Comparison of ENCODE assay signal across 13 cellular contexts in genomic region chr10:118734477-118734876, GRCh38. TPM values are rescaled to one million over a fixed set of nuclear protein-coding genes. Genes with fewer than 3 reads are reported as not detected.
DNase-seq lines count a peak whose midpoint lies in the region; ATAC-seq and TF ChIP-seq lines count a peak whose summit lies in the region.
"Had no signal": no experiment of that assay in that cellular context is flagged by ENCODE, and none has a peak within 500 bp of the region (broad histone marks: within the 10 kb centered on the region; RNA-seq: fewer than 3 reads in every experiment).

No MANE protein-coding gene starts in this region.

- no peaks in the 10 kb centered on the region for H3K9me3 ChIP-seq in mesenchymal stem cell (ENCODE audit: control insufficient read depth, low read length)

- TF ChIP-seq CTCF in AG10803 (conservative IDR thresholded peaks at IDR 0.05; ENCODE audit: low read length) (peak; percentile 38), GM23338 (conservative IDR thresholded peaks at IDR 0.05; ENCODE audit: low read depth in 2 of 2) (peak; percentile 27 to 47), mesothelial cell of epicardium (IDR thresholded peaks at IDR 0.05; ENCODE audit: unreplicated experiment) (no peak)

- H3K4me1 ChIP-seq in GM23338 (ENCODE audit: insufficient read depth) (peaks cover 36% of the 10 kb centered on the region), mesenchymal stem cell (ENCODE audit: control insufficient read depth, insufficient read depth, low read depth, low read length) (no peaks in the 10 kb centered on the region)

- H4K91ac ChIP-seq in mesenchymal stem cell (ENCODE audit: low read length) = no peak overlapping the region

- no peak overlapping the region for H3K4me3 ChIP-seq in AG10803 (ENCODE audit: low read length)
- no peak overlapping the region for H3K4me3 ChIP-seq in GM23338
- no peak overlapping the region for H3K4me3 ChIP-seq in mesenchymal stem cell (ENCODE audit: insufficient read depth in 1 of 2, low read depth in 1 of 2, low read length in 2 of 2)

- POLR2A ChIA-PET in T-cell (lab: Charles Lee) = no interaction called here

- H2BK120ac ChIP-seq in mesenchymal stem cell (ENCODE audit: low read depth, low read length) = no peak overlapping the region

- peaks cover 16% of the 10 kb centered on the region for H3K79me1 ChIP-seq in mesenchymal stem cell (replicated peaks; ENCODE audit: low read length, poor library complexity, severe bottlenecking)

- no peaks in the 10 kb centered on the region for H3K27me3 ChIP-seq in GM23338 (ENCODE audit: insufficient read depth)
- H3K27me3 ChIP-seq in mesenchymal stem cell (ENCODE audit: control insufficient read depth in 1 of 2, insufficient read depth in 1 of 2, low read length in 2 of 2) = no peaks in the 10 kb centered on the region

- H3K79me2 ChIP-seq in GM23338 (replicated peaks; ENCODE audit: insufficient read depth) = peaks cover 100% of the 10 kb centered on the region

- no peak overlapping the region for H2BK15ac ChIP-seq in mesenchymal stem cell (ENCODE audit: low read depth, poor library complexity, severe bottlenecking)

- no peak overlapping the region for H3K4me3 Mint-ChIP-seq in GM23338
- no peak overlapping the region for H3K4me3 Mint-ChIP-seq in T-cell
- H3K4me3 Mint-ChIP-seq in mesothelial cell of epicardium = no peak overlapping the region
- H3K4me3 Mint-ChIP-seq: activated CD8-positive, alpha-beta memory T cell treated with anti-CD3 and anti-CD28 coated beads, Interleukin-2, amount 10 ng/mL, durations not matched to agents 7 days and 5 days; activated naive CD8-positive, alpha-beta T cell; stimulated activated effector memory CD8-positive, alpha-beta T cell treated with anti-CD3 and anti-CD28 coated beads, Interleukin-12 subunit alpha, Interleukin-12 subunit beta, amount 100 ng/mL, for 72 hours had no signal

- H3K27ac ChIP-seq in GM23338 (ENCODE audit: low read depth) (no peak overlapping the region), mesenchymal stem cell (ENCODE audit: low read length, poor library complexity, severe bottlenecking) (no peak overlapping the region)

- H3K9me3 Mint-ChIP-seq in GM23338 = no peaks in the 10 kb centered on the region
- H3K9me3 Mint-ChIP-seq in T-cell = no peaks in the 10 kb centered on the region
- H3K9me3 Mint-ChIP-seq in mesothelial cell of epicardium = no peaks in the 10 kb centered on the region
- H3K9me3 Mint-ChIP-seq: stimulated activated effector memory CD8-positive, alpha-beta T cell treated with anti-CD3 and anti-CD28 coated beads, Interleukin-12 subunit alpha, Interleukin-12 subunit beta, amount 100 ng/mL, for 72 hours had no signal

- DNase-seq in AG10803 (ENCODE audit: low read depth) = peak; percentile 5
- no peak for DNase-seq in GM23338 (ENCODE audit: low spot score)
- DNase-seq in T-cell = no peak
- no peak for DNase-seq in mesothelial cell of epicardium (ENCODE audit: low spot score in 2 of 2, unreplicated experiment in 2 of 2)
- DNase-seq in mesenchymal stem cell = no peak
- DNase-seq in central memory CD4-positive, alpha-beta T cell = no peak
- DNase-seq: activated CD8-positive, alpha-beta memory T cell treated with anti-CD3 and anti-CD28 coated beads, Interleukin-2, amount 10 ng/mL, durations not matched to agents 7 days and 5 days; left ventricle myocardium superior; stimulated activated CD4-positive, alpha-beta T cell treated with anti-CD3 and anti-CD28 coated beads, Interleukin-1b, Interleukin-23, amount 100 ng/mL, for 48 hours had no signal

- WGBS in mesenchymal stem cell = 100% methylated on average over 1 of the region's 2 CpGs

- H3K27me3 Mint-ChIP-seq in GM23338 (ENCODE audit: insufficient read depth, low read depth, poor library complexity) = peaks cover 2% of the 10 kb centered on the region
- H3K27me3 Mint-ChIP-seq in T-cell = no peaks in the 10 kb centered on the region
- H3K27me3 Mint-ChIP-seq in mesothelial cell of epicardium (ENCODE audit: low read depth) = no peaks in the 10 kb centered on the region
- H3K27me3 Mint-ChIP-seq: activated CD8-positive, alpha-beta memory T cell treated with anti-CD3 and anti-CD28 coated beads, Interleukin-2, amount 10 ng/mL, durations not matched to agents 7 days and 5 days; activated naive CD8-positive, alpha-beta T cell had no signal

- H2AFZ ChIP-seq in GM23338 (no peak overlapping the region), mesenchymal stem cell (ENCODE audit: low read depth, low read length) (no peak overlapping the region)

- no peak overlapping the region for H3K23ac ChIP-seq in mesenchymal stem cell (ENCODE audit: low read length in 2 of 2)

- H2BK5ac ChIP-seq in mesenchymal stem cell (ENCODE audit: low read depth, low read length, poor library complexity, severe bottlenecking) = no peak overlapping the region

- no peak overlapping the region for H3K4ac ChIP-seq in mesenchymal stem cell (ENCODE audit: low read depth in 1 of 2, low read length in 2 of 2)

- no peaks in the 10 kb centered on the region for H3K9me2 ChIP-seq in GM23338 (ENCODE audit: insufficient read depth)

- peaks cover 86% of the 10 kb centered on the region for H4K20me1 ChIP-seq in GM23338 (replicated peaks; ENCODE audit: insufficient read depth)

- H3K9ac ChIP-seq in mesenchymal stem cell (ENCODE audit: low read length) = no peak overlapping the region

- CTCF ChIA-PET in T-cell (lab: Charles Lee) = interaction anchor here (0.9 to 1.2 kb wide), 4 partner anchors 13 to 165 kb away, joined by 3 to 10 read pairs (median 4); partner anchors contain the start of gene CACUL1 (in 2 of the 2)

- H3K4me2 ChIP-seq in GM23338 (no peak overlapping the region), mesenchymal stem cell (ENCODE audit: low read length, poor library complexity, severe bottlenecking) (no peak overlapping the region)

- H3K4me1 Mint-ChIP-seq in GM23338 = peaks cover 60% of the 10 kb centered on the region
- H3K4me1 Mint-ChIP-seq in T-cell = peaks cover 93 to 95% (median 93%) of the 10 kb centered on the region in 3 donors
- H3K4me1 Mint-ChIP-seq in mesothelial cell of epicardium = peaks cover 68% of the 10 kb centered on the region

- no peak overlapping the region for H3K18ac ChIP-seq in mesenchymal stem cell (ENCODE audit: low read depth in 1 of 2, low read length in 2 of 2)

- H3F3A ChIP-seq in GM23338 (replicated peaks; ENCODE audit: low read depth) = no peaks in the 10 kb centered on the region

- no peak overlapping the region for H2BK12ac ChIP-seq in mesenchymal stem cell (ENCODE audit: low read length in 2 of 2)

- no peak overlapping the region for H2AK5ac ChIP-seq in mesenchymal stem cell (ENCODE audit: low read length, severe bottlenecking)

- no peak overlapping the region for H3K27ac Mint-ChIP-seq in GM23338
- H3K27ac Mint-ChIP-seq in T-cell = peak overlapping the region; percentile 32 to 86
- H3K27ac Mint-ChIP-seq in mesothelial cell of epicardium = peak overlapping the region; percentile 35
- H3K27ac Mint-ChIP-seq: activated CD8-positive, alpha-beta memory T cell treated with anti-CD3 and anti-CD28 coated beads, Interleukin-2, amount 10 ng/mL, durations not matched to agents 7 days and 5 days; activated naive CD8-positive, alpha-beta T cell; stimulated activated effector memory CD8-positive, alpha-beta T cell treated with anti-CD3 and anti-CD28 coated beads, Interleukin-12 subunit alpha, Interleukin-12 subunit beta, amount 100 ng/mL, for 72 hours had no signal

- H3K14ac ChIP-seq in mesenchymal stem cell (ENCODE audit: low read length in 2 of 2) = no peak overlapping the region

- no peak overlapping the region for H4K8ac ChIP-seq in mesenchymal stem cell (ENCODE audit: low read length)

- H3K36me3 ChIP-seq in GM23338 (ENCODE audit: insufficient read depth) (no peaks in the 10 kb centered on the region), mesenchymal stem cell (ENCODE audit: control insufficient read depth in 1 of 2, insufficient read depth in 2 of 2, low read depth in 1 of 2, low read length in 2 of 2) (no peaks in the 10 kb centered on the region)

- no peak for ATAC-seq in GM23338
- no peak for ATAC-seq in T-cell (replicated peaks in 1 of 4)
- ATAC-seq in GM21723 (IDR thresholded peaks at IDR 0.05; ENCODE audit: unreplicated experiment) = no peak
- ATAC-seq in GM18867 (IDR thresholded peaks at IDR 0.05; ENCODE audit: unreplicated experiment) = no peak
- ATAC-seq: activated CD8-positive, alpha-beta memory T cell treated with anti-CD3 and anti-CD28 coated beads, Interleukin-2, amount 10 ng/mL, durations not matched to agents 7 days and 5 days; left ventricle myocardium superior; stimulated activated effector memory CD8-positive, alpha-beta T cell treated with anti-CD3 and anti-CD28 coated beads, Interleukin-12 subunit alpha, Interleukin-12 subunit beta, amount 100 ng/mL, for 72 hours had no signal

- H3K36me3 Mint-ChIP-seq in GM23338 (ENCODE audit: low read depth) (no peaks in the 10 kb centered on the region), T-cell (peaks cover under 1% of the 10 kb centered on the region), mesothelial cell of epicardium (no peaks in the 10 kb centered on the region)
- H3K36me3 Mint-ChIP-seq: activated CD8-positive, alpha-beta memory T cell treated with anti-CD3 and anti-CD28 coated beads, Interleukin-2, amount 10 ng/mL, durations not matched to agents 7 days and 5 days; activated naive CD8-positive, alpha-beta T cell; stimulated activated effector memory CD8-positive, alpha-beta T cell treated with anti-CD3 and anti-CD28 coated beads, Interleukin-12 subunit alpha, Interleukin-12 subunit beta, amount 100 ng/mL, for 72 hours had no signal

TF ChIP-seq in GM23338, 12 proteins besides CTCF, POLR2A, EP300 and RAD21 (continues in another document):
- TF ChIP-seq NANOG (IDR thresholded peaks at IDR 0.05; ENCODE audit: borderline replicate concordance) (no peak), ZNF114 (CRISPR knock-in tag; IDR thresholded peaks at IDR 0.05) (no peak), CREB1 (CRISPR knock-in tag; IDR thresholded peaks at IDR 0.05; ENCODE audit: low read depth) (no peak)
- TF ChIP-seq, protein P1, sequence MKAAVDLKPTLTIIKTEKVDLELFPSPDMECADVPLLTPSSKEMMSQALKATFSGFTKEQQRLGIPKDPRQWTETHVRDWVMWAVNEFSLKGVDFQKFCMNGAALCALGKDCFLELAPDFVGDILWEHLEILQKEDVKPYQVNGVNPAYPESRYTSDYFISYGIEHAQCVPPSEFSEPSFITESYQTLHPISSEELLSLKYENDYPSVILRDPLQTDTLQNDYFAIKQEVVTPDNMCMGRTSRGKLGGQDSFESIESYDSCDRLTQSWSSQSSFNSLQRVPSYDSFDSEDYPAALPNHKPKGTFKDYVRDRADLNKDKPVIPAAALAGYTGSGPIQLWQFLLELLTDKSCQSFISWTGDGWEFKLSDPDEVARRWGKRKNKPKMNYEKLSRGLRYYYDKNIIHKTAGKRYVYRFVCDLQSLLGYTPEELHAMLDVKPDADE (IDR thresholded peaks at IDR 0.05) = no peak

RNA-seq across cellular contexts. Expression of gene CACUL1, which starts 20.3 kb away (rescaled TPM):
- 31.3 and 46.4 TPM in 2 replicates for total RNA-seq in GM23338 (2014; rRNA removed; shearing (Covaris generic))
- 47.2 and 59.4 TPM in 2 replicates for polyA plus RNA-seq in GM23338 (2016; fragmentation: Nextera tagmentation; extraction: Ambion mirVana)
- total RNA-seq in T-cell (10 to 100 TPM; 26.3 to 35.2 (median 27.9) TPM), mesothelial cell of epicardium (63.7 to 65.0 TPM (median 63.9 TPM) in 3 replicates)
- polyA plus RNA-seq in mesenchymal stem cell (2013, experiment 1 of 2) = 51.3 TPM
- polyA plus RNA-seq in mesenchymal stem cell (2013, experiment 2 of 2) = 54.7 TPM
